ENCODE assay signal across 1 cellular context in the genomic region with DNA sequence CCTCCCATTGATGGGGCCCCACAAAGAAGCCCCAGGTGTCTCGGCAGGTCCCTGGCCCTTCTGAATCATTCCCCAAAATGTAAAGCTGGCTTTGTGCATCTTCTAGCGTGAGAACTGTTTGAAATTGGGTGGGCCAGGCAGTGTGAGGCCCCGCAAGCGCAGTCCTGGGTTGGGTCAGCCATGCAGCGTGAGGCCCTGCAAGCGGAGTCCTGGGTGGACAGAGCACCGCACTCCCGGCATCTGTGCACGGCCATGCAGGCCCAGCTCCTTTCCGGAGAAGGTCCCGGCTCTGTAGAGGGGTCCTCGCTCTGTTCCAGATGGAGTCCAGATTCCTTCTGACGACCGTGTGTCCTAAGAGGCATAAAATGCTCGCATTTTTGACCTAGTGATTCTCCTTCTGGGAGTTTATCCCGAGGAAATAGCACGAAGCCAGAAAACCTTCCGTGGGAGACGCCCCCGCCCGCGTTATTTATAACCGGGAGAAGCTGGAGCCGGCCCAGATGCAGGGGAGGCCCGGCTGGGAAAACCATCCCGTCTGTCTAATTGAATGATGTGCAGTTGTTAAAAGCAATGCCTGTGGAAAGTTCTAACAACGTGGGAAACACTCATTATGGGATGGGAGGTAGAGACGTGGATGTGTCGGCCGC.
TF ChIP-seq lines count a peak whose summit lies in the region.

No MANE protein-coding gene starts in this region.

TF ChIP-seq in K562, 482 proteins besides CTCF, POLR2A, EP300 and RAD21 (continued from another document):
- TF ChIP-seq, protein P1, sequence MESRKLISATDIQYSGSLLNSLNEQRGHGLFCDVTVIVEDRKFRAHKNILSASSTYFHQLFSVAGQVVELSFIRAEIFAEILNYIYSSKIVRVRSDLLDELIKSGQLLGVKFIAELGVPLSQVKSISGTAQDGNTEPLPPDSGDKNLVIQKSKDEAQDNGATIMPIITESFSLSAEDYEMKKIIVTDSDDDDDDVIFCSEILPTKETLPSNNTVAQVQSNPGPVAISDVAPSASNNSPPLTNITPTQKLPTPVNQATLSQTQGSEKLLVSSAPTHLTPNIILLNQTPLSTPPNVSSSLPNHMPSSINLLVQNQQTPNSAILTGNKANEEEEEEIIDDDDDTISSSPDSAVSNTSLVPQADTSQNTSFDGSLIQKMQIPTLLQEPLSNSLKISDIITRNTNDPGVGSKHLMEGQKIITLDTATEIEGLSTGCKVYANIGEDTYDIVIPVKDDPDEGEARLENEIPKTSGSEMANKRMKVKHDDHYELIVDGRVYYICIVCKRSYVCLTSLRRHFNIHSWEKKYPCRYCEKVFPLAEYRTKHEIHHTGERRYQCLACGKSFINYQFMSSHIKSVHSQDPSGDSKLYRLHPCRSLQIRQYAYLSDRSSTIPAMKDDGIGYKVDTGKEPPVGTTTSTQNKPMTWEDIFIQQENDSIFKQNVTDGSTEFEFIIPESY (CRISPR knock-in tag; IDR thresholded peaks at IDR 0.05): peak; percentile 19; the same call in 1 of the 2 replicates
- TF ChIP-seq ZNF146 (CRISPR knock-in tag; IDR thresholded peaks at IDR 0.05; ENCODE audit: unreplicated experiment) (no peak), ZFX (CRISPR knock-in tag; IDR thresholded peaks at IDR 0.05) (0 out of 2 replicates have a peak, but pooled peaks have one; percentile 15), MCM7 (IDR thresholded peaks at IDR 0.05) (no peak)
- TF ChIP-seq, protein P2, sequence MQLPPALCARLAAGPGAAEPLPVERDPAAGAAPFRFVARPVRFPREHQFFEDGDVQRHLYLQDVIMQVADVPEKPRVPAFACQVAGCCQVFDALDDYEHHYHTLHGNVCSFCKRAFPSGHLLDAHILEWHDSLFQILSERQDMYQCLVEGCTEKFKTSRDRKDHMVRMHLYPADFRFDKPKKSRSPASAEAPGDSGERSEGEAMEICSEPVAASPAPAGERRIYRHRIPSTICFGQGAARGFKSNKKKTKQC (CRISPR knock-in tag; IDR thresholded peaks at IDR 0.05): no peak
